In the genomic region with DNA sequence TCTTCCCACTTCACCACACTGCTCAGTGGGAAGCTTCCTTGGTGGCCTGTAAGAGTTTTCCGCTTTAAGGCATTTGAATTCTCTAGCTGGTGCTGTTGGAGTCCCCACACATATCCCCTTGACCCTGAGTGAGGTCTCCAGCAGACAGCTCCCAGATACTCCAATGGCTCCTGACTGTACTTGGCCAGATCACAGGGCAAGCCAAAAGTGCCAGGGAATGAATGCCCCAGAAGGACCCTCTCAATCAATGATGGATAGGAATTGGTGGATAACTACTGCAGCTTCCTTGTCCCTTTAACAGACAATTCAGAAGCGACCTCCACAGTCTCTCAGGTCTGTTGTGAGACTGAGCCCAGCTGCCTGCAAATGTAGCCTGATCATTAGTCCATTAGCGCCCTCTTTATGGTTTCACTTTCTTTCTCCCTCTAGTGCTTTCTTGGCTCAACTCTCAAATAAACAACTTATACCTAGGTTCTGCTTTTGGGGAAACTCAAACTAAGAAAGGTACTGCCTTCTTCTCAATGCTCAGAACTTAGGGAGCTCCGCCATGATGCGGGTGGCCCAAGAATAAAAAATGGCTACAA, we compare ENCODE assay signal across 14 cellular contexts.
DNase-seq lines count a peak whose midpoint lies in the region; ATAC-seq, FAIRE-seq and TF ChIP-seq lines count a peak whose summit lies in the region.
"Had no signal": no experiment of that assay in that cellular context is flagged by ENCODE, and none has a peak within 500 bp of the region (broad histone marks: within the 10 kb centered on the region; RNA-seq: fewer than 3 reads in every experiment).

No MANE protein-coding gene starts in this region.

- H3K79me1 ChIP-seq in H1 (ENCODE audit: low read depth, low read length) = no peaks in the 10 kb centered on the region

- CTCF ChIA-PET in H1 (lab: Charles Lee; ENCODE audit: partially characterized antibody) = interaction anchor here (0.5 to 3.1 kb wide), 9 partner anchors 9 to 642 kb away, joined by 3 to 10 read pairs (median 4); no protein-coding TSS in a partner anchor
- CTCF ChIA-PET in CD4-positive, alpha-beta memory T cell (lab: Charles Lee; ENCODE audit: partially characterized antibody) = no interaction called here

- H3K4me2 ChIP-seq in H1 (ENCODE audit: insufficient read depth in 1 of 2, low read depth in 2 of 2, low read length in 2 of 2) = no peak overlapping the region

- no peaks in the 10 kb centered on the region for H3K79me2 ChIP-seq in H1 (ENCODE audit: control insufficient read depth in 1 of 2, insufficient read depth in 2 of 2, low read length in 2 of 2)

- FAIRE-seq in H1 (lab: Jason Lieb, UNC) = peak; percentile 32
- FAIRE-seq: TTC549 had no signal

- no peak overlapping the region for H3K9ac ChIP-seq in H1 (replicated peaks in 1 of 4; ENCODE audit: extremely low read depth in 1 of 4, low read depth in 3 of 4, low read length in 3 of 4)

- intact Hi-C loops in CD4-positive, alpha-beta memory T cell (cut with micrococcal nuclease) = no loop called here

- POLR2A ChIA-PET in H1 (lab: Charles Lee; ENCODE audit: partially characterized antibody) = interaction anchor here (0.6 kb wide), 1 partner anchor 47 kb away, joined by 6 read pairs; no protein-coding TSS in a partner anchor
- POLR2A ChIA-PET in CD4-positive, alpha-beta memory T cell (lab: Charles Lee; ENCODE audit: partially characterized antibody) = no interaction called here

- ATAC-seq in GM18517 (IDR thresholded peaks at IDR 0.05; ENCODE audit: unreplicated experiment) (peak; percentile 93), GM21529 (IDR thresholded peaks at IDR 0.05; ENCODE audit: unreplicated experiment) (peak; percentile 82), HG03439 (IDR thresholded peaks at IDR 0.05; ENCODE audit: unreplicated experiment) (peak; percentile 59)
- no peak for ATAC-seq in activated T-cell treated with anti-CD3 and anti-CD28 coated beads, Interleukin-2, amount 50 U/mL, for 4 hours

- H3K14ac ChIP-seq in H1 (ENCODE audit: insufficient read length) = no peak overlapping the region

- H3K4me3 Mint-ChIP-seq in activated T-cell treated with anti-CD3 and anti-CD28 coated beads, Interleukin-2, amount 50 U/mL, for 4 hours = no peak overlapping the region
- H3K4me3 Mint-ChIP-seq in CD4-positive, alpha-beta memory T cell = no peak overlapping the region
- H3K4me3 Mint-ChIP-seq: CD4-positive, alpha-beta T cell; dendritic cell treated with granulocyte-macrophage colony-stimulating factor and Interleukin-4, amounts not matched to agents 40 ng/mL and 50 ng/mL, for 4 days; neural crest cell had no signal

- H3K4me3 ChIP-seq in H1 (ENCODE audit: extremely low read depth in 1 of 4, insufficient read depth in 2 of 4, low read depth in 3 of 4, low read length in 4 of 4) = no peak overlapping the region
- no peak overlapping the region for H3K4me3 ChIP-seq in CD4-positive, alpha-beta memory T cell (ENCODE audit: low read length in 2 of 2)
- H3K4me3 ChIP-seq: thyroid gland had no signal

- peaks cover 15% of the 10 kb centered on the region for H3K27me3 Mint-ChIP-seq in activated T-cell treated with anti-CD3 and anti-CD28 coated beads, Interleukin-2, amount 50 U/mL, for 4 hours (ENCODE audit: low read depth)
- H3K27me3 Mint-ChIP-seq in CD4-positive, alpha-beta memory T cell = peaks cover 6% of the 10 kb centered on the region in 2 donors

- no peak overlapping the region for H2BK5ac ChIP-seq in H1 (ENCODE audit: low read depth, low read length)

- H3K27ac Mint-ChIP-seq in CD4-positive, alpha-beta memory T cell = no peak overlapping the region
- H3K27ac Mint-ChIP-seq: CD4-positive, alpha-beta T cell; dendritic cell treated with granulocyte-macrophage colony-stimulating factor and Interleukin-4, amounts not matched to agents 40 ng/mL and 50 ng/mL, for 4 days had no signal

- WGBS in H1 (ENCODE audit: extremely low coverage in 1 of 2, insufficient coverage in 1 of 2, insufficient read length in 1 of 2, insufficient replicate concordance in 2 of 2, low coverage in 1 of 2, low lambda C conversion rate in 2 of 2, missing lambda C conversion rate in 1 of 2), 2 experiments = 85% methylated on average over 5 of the region's 5 CpGs; no CpG with 5 or more reads in 1 of the 2 experiments

- H2BK12ac ChIP-seq in H1 (ENCODE audit: low read depth, low read length) = no peak overlapping the region

- H2AFZ ChIP-seq in H1 (ENCODE audit: low read length) = peak overlapping the region; percentile 82

- no peaks in the 10 kb centered on the region for H3K36me3 Mint-ChIP-seq in activated T-cell treated with anti-CD3 and anti-CD28 coated beads, Interleukin-2, amount 50 U/mL, for 4 hours (ENCODE audit: insufficient read depth)
- no peaks in the 10 kb centered on the region for H3K36me3 Mint-ChIP-seq in CD4-positive, alpha-beta memory T cell

- TF ChIP-seq EP300 in H1 (IDR thresholded peaks at IDR 0.05; ENCODE audit: borderline replicate concordance in 1 of 2, low read depth in 2 of 2, low read length in 2 of 2) = no peak

- peak; percentile 24 to 31; a peak in 3 of 4 replicates for TF ChIP-seq RAD21 in H1 (IDR thresholded peaks at IDR 0.05 in 1 of 2, conservative IDR thresholded peaks at IDR 0.05 in 1 of 2; ENCODE audit: low read depth in 2 of 2, low read length in 2 of 2)

- H4K5ac ChIP-seq in H1 (ENCODE audit: insufficient read length, low read depth, low read length) = no peak overlapping the region

- H2BK120ac ChIP-seq in H1 (replicated peaks; ENCODE audit: low read depth, low read length) = no peak overlapping the region

- no peak overlapping the region for H2AK5ac ChIP-seq in H1 (ENCODE audit: low read depth, low read length)

- peak in 1 of 2 experiments; percentile 45 for DNase-seq in H1 (ENCODE audit: low read depth in 1 of 2, low spot score in 2 of 2)
- no peak for DNase-seq in T-helper 2 cell
- no peak for DNase-seq in activated T-cell treated with anti-CD3 and anti-CD28 coated beads, Interleukin-2, amount 50 U/mL, for 4 hours
- DNase-seq in NCI-H2227 (lab: John Stamatoyannopoulos, UW; ENCODE audit: unreplicated experiment) = no peak
- DNase-seq in CD4-positive, alpha-beta memory T cell = no peak
- DNase-seq: CD4-positive, alpha-beta T cell; NCI-H526 treated with DMSO at 0.1 percent for 48 hours; thyroid gland had no signal

- no peak overlapping the region for H2BK20ac ChIP-seq in H1 (ENCODE audit: low read length)

- no peak overlapping the region for H3K56ac ChIP-seq in H1 (replicated peaks; ENCODE audit: insufficient read length, low read depth, low read length)

- no peak overlapping the region for H3K18ac ChIP-seq in H1 (ENCODE audit: extremely low read depth, low read length)

- no peaks in the 10 kb centered on the region for H4K20me1 ChIP-seq in H1 (replicated peaks in 1 of 2; ENCODE audit: control insufficient read depth in 1 of 2, insufficient read depth in 2 of 2, low read length in 2 of 2)

- no peak overlapping the region for H4K91ac ChIP-seq in H1 (replicated peaks; ENCODE audit: insufficient read length, low read length)

- H3K9me3 ChIP-seq in H1 (ENCODE audit: insufficient read depth in 2 of 2, low read depth in 1 of 2, low read length in 1 of 2) = no peaks in the 10 kb centered on the region
- no peaks in the 10 kb centered on the region for H3K9me3 ChIP-seq in CD4-positive, alpha-beta memory T cell (ENCODE audit: control insufficient read depth in 1 of 2, low read length in 2 of 2)
- H3K9me3 ChIP-seq: thyroid gland had no signal

- no peaks in the 10 kb centered on the region for H3K23me2 ChIP-seq in H1 (ENCODE audit: low read depth, low read length)

- H3K9me3 Mint-ChIP-seq in activated T-cell treated with anti-CD3 and anti-CD28 coated beads, Interleukin-2, amount 50 U/mL, for 4 hours = no peaks in the 10 kb centered on the region
- H3K9me3 Mint-ChIP-seq in CD4-positive, alpha-beta memory T cell = peaks cover 0 to 2% (median 0%) of the 10 kb centered on the region in 8 donors
- H3K9me3 Mint-ChIP-seq: CD4-positive, alpha-beta T cell; dendritic cell treated with granulocyte-macrophage colony-stimulating factor and Interleukin-4, amounts not matched to agents 40 ng/mL and 50 ng/mL, for 4 days had no signal

- peaks cover 0 to 6% (median 0%) of the 10 kb centered on the region in 4 experiments; a peak in 1 of 7 replicates for H3K4me1 ChIP-seq in H1 (replicated peaks in 1 of 4; ENCODE audit: control insufficient read depth in 3 of 4, insufficient read depth in 4 of 4, low read length in 3 of 4)
- no peaks in the 10 kb centered on the region for H3K4me1 ChIP-seq in CD4-positive, alpha-beta memory T cell (ENCODE audit: insufficient read depth, low read length)
- H3K4me1 ChIP-seq: thyroid gland had no signal

- H3K27me3 ChIP-seq in H1 (replicated peaks in 1 of 4; ENCODE audit: control insufficient read depth in 3 of 4, extremely low read depth in 1 of 4, insufficient read depth in 3 of 4, low read length in 3 of 4) = no peaks in the 10 kb centered on the region
- H3K27me3 ChIP-seq in CD4-positive, alpha-beta memory T cell (ENCODE audit: insufficient read depth, low read length) = no peaks in the 10 kb centered on the region
- H3K27me3 ChIP-seq: thyroid gland had no signal

- H2BK15ac ChIP-seq in H1 (ENCODE audit: low read length) = no peak overlapping the region

- H3K4me1 Mint-ChIP-seq in activated T-cell treated with anti-CD3 and anti-CD28 coated beads, Interleukin-2, amount 50 U/mL, for 4 hours (ENCODE audit: low read depth) = no peaks in the 10 kb centered on the region
- peaks cover 0 to 1% (median 0%) of the 10 kb centered on the region in 4 donors for H3K4me1 Mint-ChIP-seq in CD4-positive, alpha-beta memory T cell

- TF ChIP-seq POLR2A in H1 (IDR thresholded peaks at IDR 0.05; ENCODE audit: control extremely low read depth in 1 of 2, low read depth in 2 of 2, low read length in 2 of 2) = no peak

- no peak overlapping the region for H3K27ac ChIP-seq in H1 (ENCODE audit: low read depth, low read length)
- H3K27ac ChIP-seq in CD4-positive, alpha-beta memory T cell (ENCODE audit: low read depth, low read length) = no peak overlapping the region
- H3K27ac ChIP-seq: thyroid gland had no signal

- peak in 1 of 3 experiments; percentile 4; a peak in 1 of 4 replicates for TF ChIP-seq CTCF in H1 (IDR thresholded peaks at IDR 0.05; ENCODE audit: control extremely low read depth in 1 of 3, insufficient read depth in 1 of 3, low read depth in 1 of 3, low read length in 3 of 3)

- no peaks in the 10 kb centered on the region for H3K36me3 ChIP-seq in H1 (ENCODE audit: control insufficient read depth in 2 of 4, insufficient read depth in 4 of 4, low read length in 3 of 4)
- H3K36me3 ChIP-seq in CD4-positive, alpha-beta memory T cell (ENCODE audit: insufficient read depth, low read length) = no peaks in the 10 kb centered on the region
- H3K36me3 ChIP-seq: thyroid gland had no signal

- no peak overlapping the region for H4K8ac ChIP-seq in H1 (ENCODE audit: extremely low read depth, insufficient read depth, low read length)

- H3K23ac ChIP-seq in H1 (ENCODE audit: insufficient read length) = no peak overlapping the region

- no peak overlapping the region for H3K4ac ChIP-seq in H1 (replicated peaks; ENCODE audit: insufficient read length, low read depth, low read length)

TF ChIP-seq in H1, 55 proteins besides CTCF, POLR2A, EP300 and RAD21 (continues in another document):
- TF ChIP-seq SP4 (IDR thresholded peaks at IDR 0.05; ENCODE audit: low read length) (no peak), MAX (IDR thresholded peaks at IDR 0.05) (no peak), ASH2L (IDR thresholded peaks at IDR 0.05; ENCODE audit: low read length) (no peak)

Comparison
In these comparisons a context has a peak if more than half of its experiments do, and no peak if none do; other contexts are left out.
1. ATAC-seq: peak in GM18517 (single experiment), GM21529 (single experiment) and HG03439 (single experiment); none in activated T-cell treated with anti-CD3 and anti-CD28 coated beads, Interleukin-2, amount 50 U/mL, for 4 hours (0 of 2).